In the genomic region with DNA sequence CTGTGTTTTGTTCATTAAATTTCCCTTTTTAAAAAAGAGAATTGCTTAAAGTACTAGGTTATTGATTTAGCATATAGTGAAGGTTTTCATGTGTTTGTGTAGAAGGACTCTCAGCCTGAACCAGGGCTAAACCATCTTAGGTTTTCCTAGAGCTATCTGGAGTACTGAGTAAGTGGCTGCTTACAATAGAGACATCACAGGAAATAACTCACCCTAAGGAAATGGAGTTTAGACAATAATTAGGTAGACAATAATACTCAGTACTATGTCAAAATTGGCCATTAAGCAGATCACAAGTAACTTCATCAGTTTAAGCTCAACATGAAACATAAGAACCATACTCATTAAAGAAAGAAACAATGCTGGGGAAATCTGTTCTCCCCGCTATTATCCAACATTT, we compare ENCODE assay signal across 20 cellular contexts.
DNase-seq lines count a peak whose midpoint lies in the region; ATAC-seq, FAIRE-seq and TF ChIP-seq lines count a peak whose summit lies in the region.
"Had no signal": no experiment of that assay in that cellular context is flagged by ENCODE, and none has a peak within 500 bp of the region (broad histone marks: within the 10 kb centered on the region; RNA-seq: fewer than 3 reads in every experiment).

No MANE protein-coding gene starts in this region.

- H3F3A ChIP-seq in GM23248 (ENCODE audit: insufficient read depth) = no peaks in the 10 kb centered on the region

- no peaks in the 10 kb centered on the region for H4K20me1 ChIP-seq in GM23248 (ENCODE audit: insufficient read depth)
- H4K20me1 ChIP-seq: BLaER1 had no signal

- H3K9me2 ChIP-seq in GM23248 (ENCODE audit: insufficient read depth) = no peaks in the 10 kb centered on the region

- no peak overlapping the region for H3K4me3 Mint-ChIP-seq in glutamatergic neuron (ENCODE audit: unreplicated experiment)
- H3K4me3 Mint-ChIP-seq in activated T-cell treated with anti-CD3 and anti-CD28 coated beads, Interleukin-2, amount 50 U/mL, for 24 hours = no peak overlapping the region
- H3K4me3 Mint-ChIP-seq: CD14-positive monocyte; CD4-positive, alpha-beta memory T cell; GM23338; HFFc6 had no signal

- no peak overlapping the region for H3K4me2 ChIP-seq in GM23248 (ENCODE audit: unreplicated experiment)
- H3K4me2 ChIP-seq: BLaER1, GM23338 had no signal

- no peak overlapping the region for H3K27ac ChIP-seq in GM23248
- H3K27ac ChIP-seq: BLaER1 had no signal

- no peaks in the 10 kb centered on the region for H3K27me3 ChIP-seq in GM23248 (replicated peaks; ENCODE audit: insufficient read depth)
- H3K27me3 ChIP-seq: BLaER1 had no signal

- DNase-seq in GM23248 = no peak
- DNase-seq in NCI-H748 (lab: John Stamatoyannopoulos, UW; ENCODE audit: unreplicated experiment) = peak; percentile 19
- peak; percentile 51 for DNase-seq in dermis blood vessel endothelial cell
- no peak for DNase-seq in D721Med (ENCODE audit: insufficient read length, low spot score)
- no peak for DNase-seq in glutamatergic neuron
- no peak for DNase-seq in activated T-cell treated with anti-CD3 and anti-CD28 coated beads, Interleukin-2, amount 50 U/mL, for 24 hours
- DNase-seq: 8988T; CD4-positive, alpha-beta memory T cell; DMS79 treated with DMSO at 0.1 percent for 48 hours; H7; HFFc6; IMR-90 had no signal

- H3K27me3 Mint-ChIP-seq in glutamatergic neuron (ENCODE audit: unreplicated experiment) = no peaks in the 10 kb centered on the region
- no peaks in the 10 kb centered on the region for H3K27me3 Mint-ChIP-seq in activated T-cell treated with anti-CD3 and anti-CD28 coated beads, Interleukin-2, amount 50 U/mL, for 24 hours
- H3K27me3 Mint-ChIP-seq: CD4-positive, alpha-beta memory T cell had no signal

- H3K79me2 ChIP-seq in GM23248 (ENCODE audit: insufficient read depth) = no peaks in the 10 kb centered on the region

- no peak overlapping the region for H3K9ac ChIP-seq in GM23248
- H3K9ac ChIP-seq: BLaER1 had no signal

- no peaks in the 10 kb centered on the region for H3K9me3 Mint-ChIP-seq in glutamatergic neuron (ENCODE audit: unreplicated experiment)
- H3K9me3 Mint-ChIP-seq in activated T-cell treated with anti-CD3 and anti-CD28 coated beads, Interleukin-2, amount 50 U/mL, for 24 hours = peaks cover 3% of the 10 kb centered on the region
- H3K9me3 Mint-ChIP-seq: GM23338 had no signal

- H3K36me3 Mint-ChIP-seq in glutamatergic neuron (ENCODE audit: unreplicated experiment) = no peaks in the 10 kb centered on the region
- no peaks in the 10 kb centered on the region for H3K36me3 Mint-ChIP-seq in activated T-cell treated with anti-CD3 and anti-CD28 coated beads, Interleukin-2, amount 50 U/mL, for 24 hours (ENCODE audit: low read depth)
- H3K36me3 Mint-ChIP-seq: CD14-positive monocyte; CD4-positive, alpha-beta memory T cell had no signal

- TF ChIP-seq CTCF in D721Med (IDR thresholded peaks at IDR 0.05; ENCODE audit: insufficient read depth, missing control alignments) (no peak), glutamatergic neuron (IDR thresholded peaks at IDR 0.05; ENCODE audit: partially characterized antibody, unreplicated experiment) (no peak)

- FAIRE-seq in D721Med (lab: Jason Lieb, UNC) = no peak
- FAIRE-seq: GM12878, GM19239, HTR-8/SVneo had no signal

- no peaks in the 10 kb centered on the region for H3K4me1 ChIP-seq in GM23248 (ENCODE audit: insufficient read depth)
- H3K4me1 ChIP-seq: BLaER1 had no signal

- H3K27ac Mint-ChIP-seq in glutamatergic neuron (ENCODE audit: unreplicated experiment) = no peak overlapping the region
- H3K27ac Mint-ChIP-seq in activated T-cell treated with anti-CD3 and anti-CD28 coated beads, Interleukin-2, amount 50 U/mL, for 24 hours = no peak overlapping the region
- H3K27ac Mint-ChIP-seq: CD14-positive monocyte; CD4-positive, alpha-beta memory T cell; GM23338; HFFc6 had no signal

- no peaks in the 10 kb centered on the region for H3K4me1 Mint-ChIP-seq in glutamatergic neuron (ENCODE audit: low read depth, unreplicated experiment)
- no peaks in the 10 kb centered on the region for H3K4me1 Mint-ChIP-seq in activated T-cell treated with anti-CD3 and anti-CD28 coated beads, Interleukin-2, amount 50 U/mL, for 24 hours (ENCODE audit: low read depth)
- H3K4me1 Mint-ChIP-seq: CD14-positive monocyte; CD4-positive, alpha-beta memory T cell; GM23338 had no signal

- H3K9me3 ChIP-seq in GM23248 (ENCODE audit: low read depth) = no peaks in the 10 kb centered on the region
- H3K9me3 ChIP-seq: BLaER1 had no signal

- in situ Hi-C loops in GM23248 (cut with MboI) = no loop called here

- WGBS in GM23248 (ENCODE audit: low coverage in 1 of 2, low lambda C conversion rate in 2 of 2, missing lambda C conversion rate in 2 of 2), 2 experiments = 85 to 98% methylated on average over 1 of the region's 1 CpG

- 0 out of 2 replicates have a peak overlapping the region, but pooled peaks have one; percentile 14 for H2AFZ ChIP-seq in GM23248
- H2AFZ ChIP-seq: GM23338 had no signal

- no peaks in the 10 kb centered on the region for H3K36me3 ChIP-seq in GM23248 (ENCODE audit: low read depth)
- H3K36me3 ChIP-seq: BLaER1 had no signal

- ATAC-seq in HG02840 (IDR thresholded peaks at IDR 0.05; ENCODE audit: low FRiP score, unreplicated experiment) = no peak
- ATAC-seq: GM12878, GM23338, HCT116 had no signal

- no peak overlapping the region for H3K4me3 ChIP-seq in GM23248
- H3K4me3 ChIP-seq: BLaER1, GM12878, GM23338 had no signal

Comparison
In these comparisons a context has a peak if more than half of its experiments do, and no peak if none do; other contexts are left out.
1. DNase-seq: peak in NCI-H748 (single experiment) and dermis blood vessel endothelial cell (single experiment); none in GM23248 (single experiment), D721Med (single experiment), glutamatergic neuron (single experiment) and activated T-cell treated with anti-CD3 and anti-CD28 coated beads, Interleukin-2, amount 50 U/mL, for 24 hours (single experiment).